Comparison of ENCODE assay signal across 8 cellular contexts in genomic region chr1:147171399-147172167, GRCh38. TPM values are rescaled to one million over a fixed set of nuclear protein-coding genes. Genes with fewer than 3 reads are reported as not detected.
DNase-seq lines count a peak whose midpoint lies in the region; ATAC-seq, FAIRE-seq and TF ChIP-seq lines count a peak whose summit lies in the region.

No MANE protein-coding gene starts in this region.

- H3K27ac Mint-ChIP-seq in activated CD4-positive, alpha-beta T cell treated with anti-CD3 and anti-CD28 coated beads, Interleukin-2, amount 10 ng/mL, durations not matched to agents 7 days and 5 days, result peak overlapping the region; percentile 86

- peak overlapping the region; percentile 85 for H3K4me3 ChIP-seq in MG63
- H3K4me3 ChIP-seq in K562, result peak overlapping the region; percentile 70

- no peak for DNase-seq in activated CD4-positive, alpha-beta T cell treated with anti-CD3 and anti-CD28 coated beads, Interleukin-2, amount 10 ng/mL, durations not matched to agents 7 days and 5 days
- no peak for DNase-seq in activated CD4-positive, alpha-beta T cell treated with anti-CD3 and anti-CD28 coated beads for 4 hours
- DNase-seq in MG63, result no peak
- DNase-seq in K562 (ENCODE audit: extremely low read depth in 1 of 4, low spot score in 3 of 4), result peak; percentile 17 to 37 (median 30)
- peak in 6 of 49 donors; percentile 13 to 70 (median 50) for DNase-seq in substantia nigra (lab: John Stamatoyannopoulos, UW)
- DNase-seq in effector CD4-positive, alpha-beta T cell, result no peak
- DNase-seq in GOT3 (lab: John Stamatoyannopoulos, UW), result no peak

- no peaks in the 10 kb centered on the region for H3K27me3 ChIP-seq in MG63
- H3K27me3 ChIP-seq in K562 (ENCODE audit: control insufficient read depth in 2 of 2, insufficient read depth in 2 of 2, low read length in 2 of 2), result no peaks in the 10 kb centered on the region
- H3K27me3 ChIP-seq in layer of hippocampus (ENCODE audit: control insufficient read depth, insufficient read depth, low read length), result no peaks in the 10 kb centered on the region

- POLR2A ChIA-PET in activated CD4-positive, alpha-beta T cell treated with anti-CD3 and anti-CD28 coated beads, Interleukin-2, amount 10 ng/mL, durations not matched to agents 7 days and 5 days (lab: Charles Lee), result no interaction called here
- POLR2A ChIA-PET in K562 (lab: Yijun Ruan, JAX), result interaction anchor here (0.7 to 4.4 kb wide), 8 partner anchors 10 to 87 kb away, joined by 3 to 27 read pairs (median 4); no protein-coding TSS in a partner anchor

- CTCF ChIA-PET in activated CD4-positive, alpha-beta T cell treated with anti-CD3 and anti-CD28 coated beads, Interleukin-2, amount 10 ng/mL, durations not matched to agents 7 days and 5 days (lab: Charles Lee), result interaction anchor here (1.4 kb wide), 1 partner anchor 70 kb away, joined by 7 read pairs; the partner anchor contains the start of gene CHD1L
- CTCF ChIA-PET in K562 (lab: Yijun Ruan, JAX; ENCODE audit: low intra/inter-chr PET ratio), result interaction anchor here (2.6 kb wide), 1 partner anchor 72 kb away, joined by 21 read pairs; the partner anchor contains the start of gene CHD1L

- no peaks in the 10 kb centered on the region for H3K27me3 Mint-ChIP-seq in activated CD4-positive, alpha-beta T cell treated with anti-CD3 and anti-CD28 coated beads, Interleukin-2, amount 10 ng/mL, durations not matched to agents 7 days and 5 days

- peak overlapping the region; percentile 93 for H3K4me3 Mint-ChIP-seq in activated CD4-positive, alpha-beta T cell treated with anti-CD3 and anti-CD28 coated beads, Interleukin-2, amount 10 ng/mL, durations not matched to agents 7 days and 5 days

- H3K27ac ChIP-seq in K562 (ENCODE audit: extremely low read depth, low read depth, low read length) (peak overlapping the region; percentile 76), layer of hippocampus (ENCODE audit: low read depth, low read length) (peak overlapping the region; percentile 92), substantia nigra (ENCODE audit: low read depth, low read length, poor library complexity, severe bottlenecking) (peak overlapping the region; percentile 88)

- H2AFZ ChIP-seq in K562 (ENCODE audit: low read depth, low read length), result peak overlapping the region; percentile 79

- TF ChIP-seq CTCF in K562 (IDR thresholded peaks at IDR 0.05 in 2 of 3, conservative IDR thresholded peaks at IDR 0.05 in 1 of 3; ENCODE audit: insufficient read depth in 2 of 3, low read depth in 1 of 3, low read length in 3 of 3), result no peak

- peaks cover 39% of the 10 kb centered on the region for H3K4me1 Mint-ChIP-seq in activated CD4-positive, alpha-beta T cell treated with anti-CD3 and anti-CD28 coated beads, Interleukin-2, amount 10 ng/mL, durations not matched to agents 7 days and 5 days

- TF ChIP-seq POLR2A in K562 (conservative IDR thresholded peaks at IDR 0.05), result no peak

- peaks cover 38% of the 10 kb centered on the region for H3K79me2 ChIP-seq in K562 (ENCODE audit: control insufficient read depth, insufficient read depth, low read length)

- intact Hi-C loops in K562 (cut with micrococcal nuclease), result loop anchor here (1.0 to 5.0 kb wide), 3 partner anchors 8 to 89 kb away; partner anchors contain the start of gene CHD1L

- no peaks in the 10 kb centered on the region for H4K20me1 ChIP-seq in K562 (replicated peaks; ENCODE audit: control insufficient read depth, insufficient read depth, low read length)

- under 1% methylated on average over 30 of the region's 32 CpGs for WGBS in K562 (ENCODE audit: insufficient coverage, low coverage, missing lambda C conversion rate)

- peak overlapping the region; percentile 94 for H3K4me2 ChIP-seq in K562 (ENCODE audit: insufficient read depth, low read length)

- peaks cover 5% of the 10 kb centered on the region for H3K36me3 ChIP-seq in MG63
- peaks cover 7% of the 10 kb centered on the region; the same call in 2 of the 3 replicates for H3K36me3 ChIP-seq in K562 (ENCODE audit: control insufficient read depth, insufficient read depth, low read length)

- peak; percentile 17 for ATAC-seq in K562

- H3K9me3 Mint-ChIP-seq in activated CD4-positive, alpha-beta T cell treated with anti-CD3 and anti-CD28 coated beads, Interleukin-2, amount 10 ng/mL, durations not matched to agents 7 days and 5 days, result no peaks in the 10 kb centered on the region

- TF ChIP-seq RAD21 in K562 (CRISPR knock-in tag; conservative IDR thresholded peaks at IDR 0.05 in 1 of 2, IDR thresholded peaks at IDR 0.05 in 1 of 2), result no peak

- peak overlapping the region; percentile 74 to 95 for H3K9ac ChIP-seq in K562 (ENCODE audit: insufficient read depth in 1 of 2, low read depth in 2 of 2, low read length in 2 of 2)

- no peak for FAIRE-seq in K562 (lab: Jason Lieb, UNC)

- H3K9me3 ChIP-seq in MG63 (no peaks in the 10 kb centered on the region), K562 (replicated peaks; ENCODE audit: control insufficient read depth, insufficient read depth, low read depth, low read length) (no peaks in the 10 kb centered on the region)

- BruUV-seq in K562 (replicated peaks; lab: Mats Ljungman, UMichigan), result TSS peak; percentile 33

- in situ Hi-C loops in K562 (cut with MboI), result loop anchor here (5.0 kb wide), 1 partner anchor 56 kb away; the partner anchor contains the start of gene FMO5

- no peak for TF ChIP-seq EP300 in K562 (IDR thresholded peaks at IDR 0.05; ENCODE audit: low read length)

- H3K36me3 Mint-ChIP-seq in activated CD4-positive, alpha-beta T cell treated with anti-CD3 and anti-CD28 coated beads, Interleukin-2, amount 10 ng/mL, durations not matched to agents 7 days and 5 days (ENCODE audit: low read depth), result peaks cover 28% of the 10 kb centered on the region

- H3K4me1 ChIP-seq in K562 (replicated peaks in 1 of 2; ENCODE audit: control insufficient read depth in 2 of 2, insufficient read depth in 2 of 2, low read length in 2 of 2), result peaks cover 14% of the 10 kb centered on the region in 2 experiments

- no peaks in the 10 kb centered on the region for H3K9me1 ChIP-seq in K562 (ENCODE audit: control insufficient read depth, insufficient read depth, low read length)

TF ChIP-seq in K562, 482 proteins besides CTCF, POLR2A, EP300 and RAD21 (continues in another document):
- no peak for TF ChIP-seq THRA (IDR thresholded peaks at IDR 0.05)
- no peak for TF ChIP-seq ARNT (IDR thresholded peaks at IDR 0.05)

RNA-seq across cellular contexts. Expression of gene PRKAB2, which starts 0.7 kb away (rescaled TPM):
- total RNA-seq in activated CD4-positive, alpha-beta T cell treated with anti-CD3 and anti-CD28 coated beads, Interleukin-2, amount 10 ng/mL, durations not matched to agents 7 days and 5 days, result 10 to 100 TPM in 1 of 2 experiments, 1 to 10 TPM in 1; 9.7 to 10.3 TPM
- 9.5 and 16.0 TPM in 2 replicates for total RNA-seq in MG63 (2014; rRNA removed; shearing (Covaris generic); ENCODE audit: low replicate concordance)
- 14.2 and 26.6 TPM in 2 replicates for total RNA-seq in K562 (2011; cell fraction: chromatin; rRNA removed; ENCODE audit: low replicate concordance)
- total RNA-seq in K562 (2011; cell fraction: nucleolus; rRNA removed), result 10.5 and 12.4 TPM in 2 replicates
- total RNA-seq in K562 (2011; cell fraction: nucleoplasm; rRNA removed), result 20.8 and 36.7 TPM in 2 replicates
- total RNA-seq in K562 (2014; rRNA removed) (5.5 and 7.7 TPM in 2 replicates), K562 (2014; rRNA removed; fragmentation: Illumina TruSeq; extraction: Trizol) (9.6 and 10.0 TPM in 2 replicates), K562 (2015; rRNA removed; fragmentation: Illumina TruSeq; extraction: Trizol) (6.5 and 7.9 TPM in 2 replicates), K562 (2021) (8.6 and 8.9 TPM in 2 replicates)
- polyA plus RNA-seq in K562 (2011; rRNA removed) (20.6 and 20.8 TPM in 2 replicates), K562 (2014; fragmentation: Illumina TruSeq; extraction: Trizol) (10.5 and 11.4 TPM in 2 replicates), K562 (2014; fragmentation: Nextera tagmentation; extraction: Ambion mirVana) (1 to 10 TPM; 2.3 to 4.0 TPM), K562 (2014; rRNA removed) (7.8 and 7.9 TPM in 2 replicates)
- 5.2 and 9.3 TPM in 2 replicates for polyA plus RNA-seq in K562 (2011; cell fraction: cytosol; rRNA removed)
- polyA plus RNA-seq in K562 (2011; cell fraction: nucleus; rRNA removed), result 37.0 and 57.7 TPM in 2 replicates
- 5.3 and 18.1 TPM in 2 replicates for polyA plus RNA-seq in K562 (2012)
- 10.4 and 11.6 TPM in 2 replicates for polyA minus RNA-seq in K562 (2011; rRNA and poly(A)+ RNA removed)
- polyA minus RNA-seq in K562 (2011; cell fraction: cytosol; rRNA and poly(A)+ RNA removed), result 3.3 and 4.2 TPM in 2 replicates
- 12.8 and 18.7 TPM in 2 replicates for polyA minus RNA-seq in K562 (2011; cell fraction: nucleus; rRNA and poly(A)+ RNA removed)

RNA-seq across cellular contexts. Expression of gene FMO5, which starts 53.6 kb away (rescaled TPM):
- total RNA-seq in activated CD4-positive, alpha-beta T cell treated with anti-CD3 and anti-CD28 coated beads, Interleukin-2, amount 10 ng/mL, durations not matched to agents 7 days and 5 days, result under 1 TPM; 0.48 to 0.72 TPM
- not detected in 2 replicates for total RNA-seq in MG63 (2014; rRNA removed; shearing (Covaris generic); ENCODE audit: low replicate concordance)
- total RNA-seq in K562 (2011; cell fraction: chromatin; rRNA removed; ENCODE audit: low replicate concordance), result not detected in 2 replicates
- 0.17 TPM in 1 of 2 replicates, not detected in the other for total RNA-seq in K562 (2011; cell fraction: nucleolus; rRNA removed)
- total RNA-seq in K562 (2011; cell fraction: nucleoplasm; rRNA removed), result 0.22 TPM in 1 of 2 replicates, not detected in the other
- total RNA-seq in K562 (2014; rRNA removed) (0.08 TPM in 1 of 2 replicates, not detected in the other), K562 (2014; rRNA removed; fragmentation: Illumina TruSeq; extraction: Trizol) (0.22 and 0.51 TPM in 2 replicates), K562 (2015; rRNA removed; fragmentation: Illumina TruSeq; extraction: Trizol) (0.60 and 0.69 TPM in 2 replicates), K562 (2021) (0.22 and 0.25 TPM in 2 replicates)
- polyA plus RNA-seq in K562 (2011; rRNA removed) (0.11 and 0.13 TPM in 2 replicates), K562 (2014; fragmentation: Illumina TruSeq; extraction: Trizol) (0.29 and 0.40 TPM in 2 replicates), K562 (2014; fragmentation: Nextera tagmentation; extraction: Ambion mirVana) (under 1 TPM; 0.11 to 0.15 TPM), K562 (2014; rRNA removed) (0.04 and 0.16 TPM in 2 replicates)
- polyA plus RNA-seq in K562 (2011; cell fraction: cytosol; rRNA removed), result not detected in 2 replicates
- polyA plus RNA-seq in K562 (2011; cell fraction: nucleus; rRNA removed), result 0.13 and 0.29 TPM in 2 replicates
- 0.52 and 0.57 TPM in 2 replicates for polyA plus RNA-seq in K562 (2012)
- polyA minus RNA-seq in K562 (2011; rRNA and poly(A)+ RNA removed), result 0.09 TPM in 1 of 2 replicates, not detected in the other
- not detected in 2 replicates for polyA minus RNA-seq in K562 (2011; cell fraction: cytosol; rRNA and poly(A)+ RNA removed)
- polyA minus RNA-seq in K562 (2011; cell fraction: nucleus; rRNA and poly(A)+ RNA removed), result 0.11 and 0.27 TPM in 2 replicates

Comparison
In these comparisons a context has a peak if more than half of its experiments do, and no peak if none do; other contexts are left out.
1. DNase-seq: peak in K562 (4 of 4); none in activated CD4-positive, alpha-beta T cell treated with anti-CD3 and anti-CD28 coated beads, Interleukin-2, amount 10 ng/mL, durations not matched to agents 7 days and 5 days (single experiment), activated CD4-positive, alpha-beta T cell treated with anti-CD3 and anti-CD28 coated beads for 4 hours (0 of 2), MG63 (single experiment), effector CD4-positive, alpha-beta T cell (single experiment) and GOT3 (single experiment).
2. Peak in every context shown above with its lines, with median percentiles within 50 percentile points of each other: H3K27ac ChIP-seq.